In the genomic region with DNA sequence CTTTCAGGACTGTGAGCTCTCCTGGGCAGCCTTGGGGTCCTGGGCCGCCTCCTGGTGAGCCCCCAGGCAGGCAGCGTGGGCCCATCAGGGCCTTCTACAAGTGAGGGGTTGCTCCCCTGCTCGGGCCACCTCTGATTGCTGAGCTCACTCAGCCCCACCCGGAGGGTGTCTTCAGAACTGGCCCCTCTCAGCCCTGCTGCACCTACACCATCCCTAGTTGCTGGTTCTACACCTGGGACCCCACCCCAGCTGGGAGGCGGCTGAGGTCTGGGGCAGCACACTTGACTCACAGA, we compare ENCODE assay signal across 28 cellular contexts. TPM values are rescaled to one million over a fixed set of nuclear protein-coding genes. Genes with fewer than 3 reads are reported as not detected.
"Had no signal": no experiment of that assay in that cellular context is flagged by ENCODE, and none has a peak within 500 bp of the region (broad histone marks: within the 10 kb centered on the region; RNA-seq: fewer than 3 reads in every experiment).

No MANE protein-coding gene starts in this region.

- ATAC-seq: activated T-helper 17 cell treated with anti-CD3 and anti-CD28 coated beads, Interleukin-2, amount 50 U/mL, for 72 hours; effector memory CD8-positive, alpha-beta T cell; gastroesophageal sphincter; heart left ventricle; left lobe of liver; naive thymus-derived CD4-positive, alpha-beta T cell; stimulated activated effector memory CD8-positive, alpha-beta T cell treated with anti-CD3 and anti-CD28 coated beads, Interleukin-12 subunit alpha, Interleukin-12 subunit beta, amount 100 ng/mL, for 72 hours; stimulated activated naive CD8-positive, alpha-beta T cell treated with anti-CD3 and anti-CD28 coated beads, Interleukin-15, amount 100 ng/mL, for 72 hours had no signal

- H3K9me3 ChIP-seq: esophagus squamous epithelium, gastroesophageal sphincter, heart left ventricle, neutrophil, ovary, prostate gland, right atrium auricular region, tibial artery had no signal

- H3K36me3 ChIP-seq: esophagus squamous epithelium, gastroesophageal sphincter, heart left ventricle, neutrophil, ovary, prostate gland, right atrium auricular region, tibial artery had no signal

- H3K4me3 ChIP-seq: esophagus squamous epithelium, gastroesophageal sphincter, heart left ventricle, lung, ovary, prostate gland, right atrium auricular region, tibial artery had no signal

- H3K27ac ChIP-seq: esophagus squamous epithelium, gastroesophageal sphincter, heart left ventricle, neutrophil, ovary, prostate gland, right atrium auricular region, tibial artery, VCaP had no signal

- DNase-seq: activated CD4-positive, alpha-beta T cell treated with anti-CD3 and anti-CD28 coated beads for 1 hour; activated naive CD4-positive, alpha-beta T cell; activated naive CD8-positive, alpha-beta T cell treated with anti-CD3 and anti-CD28 coated beads for 36 hours; activated T-cell treated with anti-CD3 and anti-CD28 coated beads, Interleukin-2, amount 50 U/mL, for 1 hour; central memory CD4-positive, alpha-beta T cell; effector memory CD8-positive, alpha-beta T cell; esophagus squamous epithelium; heart left ventricle; naive thymus-derived CD4-positive, alpha-beta T cell; ovary; small intestine; stimulated activated CD4-positive, alpha-beta T cell treated with anti-CD3 and anti-CD28 coated beads, Interleukin-2, amount 100 ng/mL, for 24 hours; stimulated activated naive CD8-positive, alpha-beta T cell treated with anti-CD3 and anti-CD28 coated beads, Interleukin-15, amount 100 ng/mL, for 72 hours; SW 1271; T-helper 2 cell; tibial artery had no signal

- H3K4me1 ChIP-seq: prostate gland had no signal

RNA-seq across cellular contexts. Expression of a gene that starts 2.0 kb away (rescaled TPM):
- total RNA-seq: activated naive CD8-positive, alpha-beta T cell treated with anti-CD3 and anti-CD28 coated beads for 36 hours; esophagus squamous epithelium; mesenteric fat pad; naive thymus-derived CD4-positive, alpha-beta T cell; right atrium auricular region; ureter had no signal
- polyA plus RNA-seq: keratinocyte; naive thymus-derived CD4-positive, alpha-beta T cell had no signal

RNA-seq across cellular contexts. Expression of a gene that starts 26.8 kb away (rescaled TPM):
- total RNA-seq: activated naive CD8-positive, alpha-beta T cell treated with anti-CD3 and anti-CD28 coated beads for 36 hours; esophagus squamous epithelium; gastroesophageal sphincter; heart left ventricle had no signal
- polyA plus RNA-seq: keratinocyte had no signal
